In the genomic region with DNA sequence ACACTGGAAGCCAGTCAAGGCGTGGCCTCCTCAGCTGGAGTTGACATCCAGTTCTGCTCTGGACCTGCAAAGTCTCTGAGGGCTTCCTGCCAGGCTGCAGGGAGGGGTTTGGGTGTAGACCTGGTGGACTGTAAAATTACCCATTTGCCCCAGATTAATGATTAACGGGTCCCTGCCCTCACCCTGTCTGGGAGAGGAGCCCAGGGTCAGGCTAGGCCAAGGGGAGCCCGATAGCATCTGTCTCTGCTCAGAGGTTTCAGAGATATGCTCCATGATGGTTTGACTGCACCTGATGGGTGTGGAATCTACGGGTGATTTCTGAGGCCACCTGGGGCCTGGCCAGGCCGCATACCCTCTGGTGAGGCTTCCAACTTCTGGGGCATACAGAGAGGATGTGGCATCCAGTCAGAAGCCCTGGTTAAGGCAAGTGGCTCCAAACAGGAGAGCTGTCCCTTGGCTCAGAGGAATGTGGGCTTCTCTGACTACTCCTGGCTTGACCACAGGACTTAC, we compare ENCODE assay signal across 1 cellular context.
A peak's percentile ranks its signal among the peaks of the same experiment; 100 is the strongest.
TF ChIP-seq lines count a peak whose summit lies in the region.

No MANE protein-coding gene starts in this region.

TF ChIP-seq in HepG2, 621 proteins besides CTCF, POLR2A, EP300 and RAD21 (continued from another document):
- TF ChIP-seq HBP1 (CRISPR knock-in tag; IDR thresholded peaks at IDR 0.05; ENCODE audit: low read depth) (no peak), ZNF337 (CRISPR knock-in tag; IDR thresholded peaks at IDR 0.05; ENCODE audit: borderline replicate concordance, low read depth) (no peak), LCORL (IDR thresholded peaks at IDR 0.05) (no peak), LCORL (CRISPR knock-in tag; IDR thresholded peaks at IDR 0.05) (0 out of 2 replicates have a peak, but pooled peaks have one; percentile 43), ZNF891 (CRISPR knock-in tag; IDR thresholded peaks at IDR 0.05) (0 out of 2 replicates have a peak, but pooled peaks have one; percentile 52), ZNF3 (CRISPR knock-in tag; IDR thresholded peaks at IDR 0.05) (no peak), ZSCAN25 (CRISPR knock-in tag; IDR thresholded peaks at IDR 0.05) (0 out of 2 replicates have a peak, but pooled peaks have one; percentile 21), ETV5 (CRISPR knock-in tag; IDR thresholded peaks at IDR 0.05; ENCODE audit: borderline replicate concordance) (peak; percentile 33; the same call in 1 of the 2 replicates), RARA (CRISPR knock-in tag; IDR thresholded peaks at IDR 0.05) (peak; percentile 87), MAZ (IDR thresholded peaks at IDR 0.05; ENCODE audit: borderline replicate concordance, low read depth, low read length) (no peak), MAZ (CRISPR knock-in tag; IDR thresholded peaks at IDR 0.05; ENCODE audit: low read depth) (0 out of 2 replicates have a peak, but pooled peaks have one; percentile 29), ZNF777 (CRISPR knock-in tag; IDR thresholded peaks at IDR 0.05) (no peak), HNF1B (CRISPR knock-in tag; IDR thresholded peaks at IDR 0.05) (peak; percentile 100), SAP130 (CRISPR knock-in tag; IDR thresholded peaks at IDR 0.05; ENCODE audit: low read depth) (peak; percentile 69), ZNF580 (CRISPR knock-in tag; IDR thresholded peaks at IDR 0.05; ENCODE audit: borderline replicate concordance, low read depth) (peak; percentile 53; the same call in 1 of the 2 replicates), HOXA3 (CRISPR knock-in tag; IDR thresholded peaks at IDR 0.05) (peak; percentile 24; the same call in 1 of the 2 replicates)
- TF ChIP-seq, protein P1, sequence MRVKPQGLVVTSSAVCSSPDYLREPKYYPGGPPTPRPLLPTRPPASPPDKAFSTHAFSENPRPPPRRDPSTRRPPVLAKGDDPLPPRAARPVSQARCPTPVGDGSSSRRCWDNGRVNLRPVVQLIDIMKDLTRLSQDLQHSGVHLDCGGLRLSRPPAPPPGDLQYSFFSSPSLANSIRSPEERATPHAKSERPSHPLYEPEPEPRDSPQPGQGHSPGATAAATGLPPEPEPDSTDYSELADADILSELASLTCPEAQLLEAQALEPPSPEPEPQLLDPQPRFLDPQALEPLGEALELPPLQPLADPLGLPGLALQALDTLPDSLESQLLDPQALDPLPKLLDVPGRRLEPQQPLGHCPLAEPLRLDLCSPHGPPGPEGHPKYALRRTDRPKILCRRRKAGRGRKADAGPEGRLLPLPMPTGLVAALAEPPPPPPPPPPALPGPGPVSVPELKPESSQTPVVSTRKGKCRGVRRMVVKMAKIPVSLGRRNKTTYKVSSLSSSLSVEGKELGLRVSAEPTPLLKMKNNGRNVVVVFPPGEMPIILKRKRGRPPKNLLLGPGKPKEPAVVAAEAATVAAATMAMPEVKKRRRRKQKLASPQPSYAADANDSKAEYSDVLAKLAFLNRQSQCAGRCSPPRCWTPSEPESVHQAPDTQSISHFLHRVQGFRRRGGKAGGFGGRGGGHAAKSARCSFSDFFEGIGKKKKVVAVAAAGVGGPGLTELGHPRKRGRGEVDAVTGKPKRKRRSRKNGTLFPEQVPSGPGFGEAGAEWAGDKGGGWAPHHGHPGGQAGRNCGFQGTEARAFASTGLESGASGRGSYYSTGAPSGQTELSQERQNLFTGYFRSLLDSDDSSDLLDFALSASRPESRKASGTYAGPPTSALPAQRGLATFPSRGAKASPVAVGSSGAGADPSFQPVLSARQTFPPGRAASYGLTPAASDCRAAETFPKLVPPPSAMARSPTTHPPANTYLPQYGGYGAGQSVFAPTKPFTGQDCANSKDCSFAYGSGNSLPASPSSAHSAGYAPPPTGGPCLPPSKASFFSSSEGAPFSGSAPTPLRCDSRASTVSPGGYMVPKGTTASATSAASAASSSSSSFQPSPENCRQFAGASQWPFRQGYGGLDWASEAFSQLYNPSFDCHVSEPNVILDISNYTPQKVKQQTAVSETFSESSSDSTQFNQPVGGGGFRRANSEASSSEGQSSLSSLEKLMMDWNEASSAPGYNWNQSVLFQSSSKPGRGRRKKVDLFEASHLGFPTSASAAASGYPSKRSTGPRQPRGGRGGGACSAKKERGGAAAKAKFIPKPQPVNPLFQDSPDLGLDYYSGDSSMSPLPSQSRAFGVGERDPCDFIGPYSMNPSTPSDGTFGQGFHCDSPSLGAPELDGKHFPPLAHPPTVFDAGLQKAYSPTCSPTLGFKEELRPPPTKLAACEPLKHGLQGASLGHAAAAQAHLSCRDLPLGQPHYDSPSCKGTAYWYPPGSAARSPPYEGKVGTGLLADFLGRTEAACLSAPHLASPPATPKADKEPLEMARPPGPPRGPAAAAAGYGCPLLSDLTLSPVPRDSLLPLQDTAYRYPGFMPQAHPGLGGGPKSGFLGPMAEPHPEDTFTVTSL (CRISPR knock-in tag; IDR thresholded peaks at IDR 0.05; ENCODE audit: borderline replicate concordance) = peak; percentile 55; the same call in 1 of the 2 replicates
- TF ChIP-seq, protein P2, sequence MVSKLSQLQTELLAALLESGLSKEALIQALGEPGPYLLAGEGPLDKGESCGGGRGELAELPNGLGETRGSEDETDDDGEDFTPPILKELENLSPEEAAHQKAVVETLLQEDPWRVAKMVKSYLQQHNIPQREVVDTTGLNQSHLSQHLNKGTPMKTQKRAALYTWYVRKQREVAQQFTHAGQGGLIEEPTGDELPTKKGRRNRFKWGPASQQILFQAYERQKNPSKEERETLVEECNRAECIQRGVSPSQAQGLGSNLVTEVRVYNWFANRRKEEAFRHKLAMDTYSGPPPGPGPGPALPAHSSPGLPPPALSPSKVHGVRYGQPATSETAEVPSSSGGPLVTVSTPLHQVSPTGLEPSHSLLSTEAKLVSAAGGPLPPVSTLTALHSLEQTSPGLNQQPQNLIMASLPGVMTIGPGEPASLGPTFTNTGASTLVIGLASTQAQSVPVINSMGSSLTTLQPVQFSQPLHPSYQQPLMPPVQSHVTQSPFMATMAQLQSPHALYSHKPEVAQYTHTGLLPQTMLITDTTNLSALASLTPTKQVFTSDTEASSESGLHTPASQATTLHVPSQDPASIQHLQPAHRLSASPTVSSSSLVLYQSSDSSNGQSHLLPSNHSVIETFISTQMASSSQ (IDR thresholded peaks at IDR 0.05; ENCODE audit: low read depth) = peak; percentile 95
- TF ChIP-seq, protein P2 (CRISPR knock-in tag; IDR thresholded peaks at IDR 0.05; ENCODE audit: borderline replicate concordance) = peak; percentile 98
